In genomic region chr2:203913947-203914346, GRCh38 we compare ENCODE assay signal across 22 cellular contexts. TPM values are rescaled to one million over a fixed set of nuclear protein-coding genes. Genes with fewer than 3 reads are reported as not detected.
DNase-seq lines count a peak whose midpoint lies in the region; ATAC-seq and TF ChIP-seq lines count a peak whose summit lies in the region.
"Had no signal": no experiment of that assay in that cellular context is flagged by ENCODE, and none has a peak within 500 bp of the region (broad histone marks: within the 10 kb centered on the region; RNA-seq: fewer than 3 reads in every experiment).

No MANE protein-coding gene starts in this region.

- H3K23me2 ChIP-seq in H9 (ENCODE audit: insufficient read length, low read depth, low read length, poor library complexity, severe bottlenecking): no peaks in the 10 kb centered on the region

- H3K56ac ChIP-seq in H9 (ENCODE audit: insufficient read length, low read depth, low read length): no peak overlapping the region

- H3K9me3 Mint-ChIP-seq in H9 (no peaks in the 10 kb centered on the region), type B pancreatic cell (no peaks in the 10 kb centered on the region)
- H3K9me3 Mint-ChIP-seq in activated T-helper 1 cell treated with anti-CD3 and anti-CD28 coated beads, Interleukin-12 subunit alpha, Interleukin-12 subunit beta, Interleukin-2, Interleukin-4 antibody, amounts not matched to agents 30 ng/mL and 10 ng/mL and 1 ng/mL, durations not matched to agents 14 hours and 24 hours and 36 hours: no peaks in the 10 kb centered on the region
- H3K9me3 Mint-ChIP-seq: activated naive CD8-positive, alpha-beta T cell treated with anti-CD3 and anti-CD28 coated beads, Interleukin-2, amount 10 ng/mL, durations not matched to agents 7 days and 5 days; stimulated activated naive CD8-positive, alpha-beta T cell treated with anti-CD3 and anti-CD28 coated beads, Interleukin-15, Interleukin-2, amounts not matched to agents 100 ng/mL and 50 ng/mL, for 24 hours; T-helper 2 cell treated with Interferon-gamma antibody and Interleukin-4, amounts not matched to agents 5 μg/mL and 100 μg/mL, for 36 hours had no signal

- H3T11ph ChIP-seq in H9 (ENCODE audit: low read length): no peak overlapping the region

- no peak overlapping the region for H4K8ac ChIP-seq in H9 (replicated peaks; ENCODE audit: insufficient read length, low read depth, low read length)

- H3K4me1 Mint-ChIP-seq in H9 (peaks cover 12 to 21% of the 10 kb centered on the region in 2 experiments), type B pancreatic cell (ENCODE audit: unreplicated experiment) (peaks cover 17% of the 10 kb centered on the region)
- peaks cover 61% of the 10 kb centered on the region for H3K4me1 Mint-ChIP-seq in activated T-helper 1 cell treated with anti-CD3 and anti-CD28 coated beads, Interleukin-12 subunit alpha, Interleukin-12 subunit beta, Interleukin-2, Interleukin-4 antibody, amounts not matched to agents 30 ng/mL and 10 ng/mL and 1 ng/mL, durations not matched to agents 14 hours and 24 hours and 36 hours (ENCODE audit: low read depth)

- no peak overlapping the region for H3K18ac ChIP-seq in H9 (ENCODE audit: insufficient read length, low read depth, low read length)

- intact Hi-C loops in activated T-helper 1 cell treated with anti-CD3 and anti-CD28 coated beads, Interleukin-12 subunit alpha, Interleukin-12 subunit beta, Interleukin-2, Interleukin-4 antibody, amounts not matched to agents 30 ng/mL and 10 ng/mL and 1 ng/mL, durations not matched to agents 14 hours and 24 hours and 36 hours (cut with micrococcal nuclease): loop anchor here (5.0 kb wide), 1 partner anchor 317 kb away; no protein-coding TSS in a partner anchor

- H4K91ac ChIP-seq in H9 (ENCODE audit: insufficient read length, low read depth, low read length): no peak overlapping the region

- no peak overlapping the region for H2BK20ac ChIP-seq in H9 (ENCODE audit: low read depth, low read length, poor library complexity, severe bottlenecking)

- no peaks in the 10 kb centered on the region for H3K9me3 ChIP-seq in H9 (ENCODE audit: control insufficient read depth, low read depth, low read length)
- no peaks in the 10 kb centered on the region for H3K9me3 ChIP-seq in parathyroid adenoma (ENCODE audit: control insufficient read depth, low read length)
- H3K9me3 ChIP-seq: left lung, transverse colon had no signal

- no peak overlapping the region for H3K4me3 ChIP-seq in parathyroid adenoma (ENCODE audit: low read depth, low read length)
- H3K4me3 ChIP-seq: left lung, smooth muscle cell, transverse colon had no signal

- no peak overlapping the region for H3K27ac Mint-ChIP-seq in H9
- peak overlapping the region; percentile 25 for H3K27ac Mint-ChIP-seq in activated T-helper 1 cell treated with anti-CD3 and anti-CD28 coated beads, Interleukin-12 subunit alpha, Interleukin-12 subunit beta, Interleukin-2, Interleukin-4 antibody, amounts not matched to agents 30 ng/mL and 10 ng/mL and 1 ng/mL, durations not matched to agents 14 hours and 24 hours and 36 hours
- H3K27ac Mint-ChIP-seq in type B pancreatic cell: no peak overlapping the region
- H3K27ac Mint-ChIP-seq: activated naive CD8-positive, alpha-beta T cell treated with anti-CD3 and anti-CD28 coated beads, Interleukin-2, amount 10 ng/mL, durations not matched to agents 7 days and 5 days; stimulated activated naive CD8-positive, alpha-beta T cell treated with anti-CD3 and anti-CD28 coated beads, Interleukin-15, Interleukin-2, amounts not matched to agents 100 ng/mL and 50 ng/mL, for 24 hours; T-helper 2 cell treated with Interferon-gamma antibody and Interleukin-4, amounts not matched to agents 5 μg/mL and 100 μg/mL, for 36 hours had no signal

- TF ChIP-seq CTCF in H9 (conservative IDR thresholded peaks at IDR 0.05) (no peak), parathyroid adenoma (IDR thresholded peaks at IDR 0.05) (no peak), type B pancreatic cell (conservative IDR thresholded peaks at IDR 0.05) (no peak)

- H2BK15ac ChIP-seq in H9 (ENCODE audit: low read depth, low read length): no peak overlapping the region

- no peaks in the 10 kb centered on the region for H3K79me1 ChIP-seq in H9 (ENCODE audit: insufficient read depth, low read depth, low read length, poor library complexity, severe bottlenecking)

- H2AK5ac ChIP-seq in H9 (ENCODE audit: insufficient read length, low read length): no peak overlapping the region

- no peaks in the 10 kb centered on the region for H3K79me2 ChIP-seq in H9 (ENCODE audit: insufficient read depth, low read length)
- H3K79me2 ChIP-seq in parathyroid adenoma: no peaks in the 10 kb centered on the region

- H3K27me3 ChIP-seq in H9 (ENCODE audit: insufficient read depth, low read length) (no peaks in the 10 kb centered on the region), parathyroid adenoma (ENCODE audit: control insufficient read depth, insufficient read depth, low read length) (no peaks in the 10 kb centered on the region)
- H3K27me3 ChIP-seq: left lung, transverse colon had no signal

- H2AFZ ChIP-seq in H9 (ENCODE audit: low read length) (no peak overlapping the region), parathyroid adenoma (peak overlapping the region; percentile 42)

- H2BK120ac ChIP-seq in H9 (ENCODE audit: low read depth, low read length, poor library complexity, severe bottlenecking): no peak overlapping the region

- no peaks in the 10 kb centered on the region for H3K27me3 Mint-ChIP-seq in H9 (ENCODE audit: low read depth)
- peaks cover 2% of the 10 kb centered on the region for H3K27me3 Mint-ChIP-seq in activated T-helper 1 cell treated with anti-CD3 and anti-CD28 coated beads, Interleukin-12 subunit alpha, Interleukin-12 subunit beta, Interleukin-2, Interleukin-4 antibody, amounts not matched to agents 30 ng/mL and 10 ng/mL and 1 ng/mL, durations not matched to agents 14 hours and 24 hours and 36 hours (ENCODE audit: insufficient read depth)
- peaks cover 5% of the 10 kb centered on the region for H3K27me3 Mint-ChIP-seq in type B pancreatic cell

- no peaks in the 10 kb centered on the region for H3K36me3 Mint-ChIP-seq in H9 (ENCODE audit: insufficient read depth in 1 of 3, low read depth in 3 of 3)
- no peaks in the 10 kb centered on the region for H3K36me3 Mint-ChIP-seq in activated T-helper 1 cell treated with anti-CD3 and anti-CD28 coated beads, Interleukin-12 subunit alpha, Interleukin-12 subunit beta, Interleukin-2, Interleukin-4 antibody, amounts not matched to agents 30 ng/mL and 10 ng/mL and 1 ng/mL, durations not matched to agents 14 hours and 24 hours and 36 hours (ENCODE audit: low read depth)
- no peaks in the 10 kb centered on the region for H3K36me3 Mint-ChIP-seq in type B pancreatic cell
- H3K36me3 Mint-ChIP-seq: activated naive CD8-positive, alpha-beta T cell treated with anti-CD3 and anti-CD28 coated beads, Interleukin-2, amount 10 ng/mL, durations not matched to agents 7 days and 5 days had no signal

- no peak overlapping the region for H3K14ac ChIP-seq in H9 (ENCODE audit: insufficient read depth, low read length)

- H4K5ac ChIP-seq in H9 (ENCODE audit: insufficient read length, low read depth, low read length): no peak overlapping the region

- H3K9ac ChIP-seq in H9 (ENCODE audit: extremely low read depth, insufficient read length, low read length): no peak overlapping the region
- no peak overlapping the region for H3K9ac ChIP-seq in parathyroid adenoma

- DNase-seq in H9 (peak; percentile 39), NCI-H69 (lab: John Stamatoyannopoulos, UW) (peak; percentile 20), type B pancreatic cell (ENCODE audit: extremely low spot score, unreplicated experiment) (no peak), DMS 273 (lab: John Stamatoyannopoulos, UW; ENCODE audit: unreplicated experiment) (no peak)
- DNase-seq in activated T-helper 1 cell treated with anti-CD3 and anti-CD28 coated beads, Interleukin-12 subunit alpha, Interleukin-12 subunit beta, Interleukin-2, Interleukin-4 antibody, amounts not matched to agents 30 ng/mL and 10 ng/mL and 1 ng/mL, durations not matched to agents 14 hours and 24 hours and 36 hours (ENCODE audit: low spot score): no peak
- DNase-seq: activated CD4-positive, CD25-positive, alpha-beta regulatory T cell; activated naive CD8-positive, alpha-beta T cell treated with anti-CD3 and anti-CD28 coated beads, Interleukin-2, amount 10 ng/mL, durations not matched to agents 7 days and 5 days; Calu3; EL; IMR-90; left lung; NCI-H1436 treated with DMSO at 0.1 percent for 48 hours; NCI-H2171; stimulated activated CD4-positive, alpha-beta T cell treated with anti-CD3 and anti-CD28 coated beads, Interleukin-2, amount 100 ng/mL, for 48 hours; transverse colon had no signal

- ATAC-seq in HG02642 (IDR thresholded peaks at IDR 0.05; ENCODE audit: poor library complexity, unreplicated experiment): no peak
- ATAC-seq: left lung had no signal

- no peak overlapping the region for H3K27ac ChIP-seq in H9 (ENCODE audit: insufficient read length, low read depth, low read length)
- no peak overlapping the region for H3K27ac ChIP-seq in parathyroid adenoma
- H3K27ac ChIP-seq: left lung, transverse colon had no signal

- WGBS in H9 (ENCODE audit: extremely low coverage, insufficient read length, low lambda C conversion rate): no CpG with 5 or more reads among the region's 8 CpGs

- H3K36me3 ChIP-seq in parathyroid adenoma (ENCODE audit: control insufficient read depth, insufficient read depth, low read length): no peaks in the 10 kb centered on the region
- H3K36me3 ChIP-seq: left lung, transverse colon had no signal

- H3K23ac ChIP-seq in H9 (ENCODE audit: insufficient read length, low read depth, low read length): no peak overlapping the region

- no peak overlapping the region for H2BK12ac ChIP-seq in H9 (ENCODE audit: insufficient read length, low read depth, low read length)

- H2BK5ac ChIP-seq in H9 (ENCODE audit: insufficient read length, low read length): no peak overlapping the region

- H3K4me1 ChIP-seq in H9 (ENCODE audit: insufficient read depth, low read length) (peaks cover 10% of the 10 kb centered on the region; the same call in 1 of the 2 replicates), parathyroid adenoma (no peaks in the 10 kb centered on the region)

- no peak overlapping the region for H3K4ac ChIP-seq in H9 (ENCODE audit: low read depth, low read length)

- H3K4me3 Mint-ChIP-seq in H9 (no peak overlapping the region), type B pancreatic cell (no peak overlapping the region)
- H3K4me3 Mint-ChIP-seq in activated T-helper 1 cell treated with anti-CD3 and anti-CD28 coated beads, Interleukin-12 subunit alpha, Interleukin-12 subunit beta, Interleukin-2, Interleukin-4 antibody, amounts not matched to agents 30 ng/mL and 10 ng/mL and 1 ng/mL, durations not matched to agents 14 hours and 24 hours and 36 hours: no peak overlapping the region
- H3K4me3 Mint-ChIP-seq: activated naive CD8-positive, alpha-beta T cell treated with anti-CD3 and anti-CD28 coated beads, Interleukin-2, amount 10 ng/mL, durations not matched to agents 7 days and 5 days; stimulated activated naive CD8-positive, alpha-beta T cell treated with anti-CD3 and anti-CD28 coated beads, Interleukin-15, Interleukin-2, amounts not matched to agents 100 ng/mL and 50 ng/mL, for 24 hours; T-helper 2 cell treated with Interferon-gamma antibody and Interleukin-4, amounts not matched to agents 5 μg/mL and 100 μg/mL, for 36 hours had no signal

- no peaks in the 10 kb centered on the region for H4K20me1 ChIP-seq in H9 (ENCODE audit: control insufficient read depth, insufficient read depth, insufficient read length)

- H3K4me2 ChIP-seq in H9 (ENCODE audit: insufficient read depth, insufficient read length, low read length) (no peak overlapping the region), parathyroid adenoma (ENCODE audit: low read length) (no peak overlapping the region)
- H3K4me2 ChIP-seq: smooth muscle cell had no signal

RNA-seq across cellular contexts. Expression of gene ICOS, which starts 22.6 kb away (rescaled TPM):
- total RNA-seq in H9 (2021) (not detected in 2 replicates), type B pancreatic cell (ENCODE audit: low replicate concordance) (not detected in 2 replicates)
- total RNA-seq in activated T-helper 1 cell treated with anti-CD3 and anti-CD28 coated beads, Interleukin-12 subunit alpha, Interleukin-12 subunit beta, Interleukin-2, Interleukin-4 antibody, amounts not matched to agents 30 ng/mL and 10 ng/mL and 1 ng/mL, durations not matched to agents 14 hours and 24 hours and 36 hours: 143 and 150 TPM in 2 replicates
- total RNA-seq: Calu3, chondrocyte, IMR-90, MCF 10A, smooth muscle cell had no signal

RNA-seq across cellular contexts. Expression of gene CTLA4, which starts 46.4 kb away (rescaled TPM):
- not detected in 2 replicates for total RNA-seq in H9 (2021)
- total RNA-seq in activated T-helper 1 cell treated with anti-CD3 and anti-CD28 coated beads, Interleukin-12 subunit alpha, Interleukin-12 subunit beta, Interleukin-2, Interleukin-4 antibody, amounts not matched to agents 30 ng/mL and 10 ng/mL and 1 ng/mL, durations not matched to agents 14 hours and 24 hours and 36 hours: 118 and 124 TPM in 2 replicates
- total RNA-seq in type B pancreatic cell (ENCODE audit: low replicate concordance): not detected in 2 replicates
- total RNA-seq: Calu3, chondrocyte, IMR-90, MCF 10A, smooth muscle cell had no signal

Comparison
In these comparisons a context has a peak if more than half of its experiments do, and no peak if none do; other contexts are left out.
1. DNase-seq: peak in H9 (single experiment) and NCI-H69 (single experiment); none in activated T-helper 1 cell treated with anti-CD3 and anti-CD28 coated beads, Interleukin-12 subunit alpha, Interleukin-12 subunit beta, Interleukin-2, Interleukin-4 antibody, amounts not matched to agents 30 ng/mL and 10 ng/mL and 1 ng/mL, durations not matched to agents 14 hours and 24 hours and 36 hours (single experiment), type B pancreatic cell (single experiment) and DMS 273 (single experiment).
2. RNA of gene ICOS, which starts 22.6 kb away (total RNA-seq): 143 to 150 TPM in activated T-helper 1 cell treated with anti-CD3 and anti-CD28 coated beads, Interleukin-12 subunit alpha, Interleukin-12 subunit beta, Interleukin-2, Interleukin-4 antibody, amounts not matched to agents 30 ng/mL and 10 ng/mL and 1 ng/mL, durations not matched to agents 14 hours and 24 hours and 36 hours; not detected in H9 and not detected in type B pancreatic cell; every median in the first group is over 100 times any median in the second.
3. RNA of gene CTLA4, which starts 46.4 kb away (total RNA-seq): 118 to 124 TPM in activated T-helper 1 cell treated with anti-CD3 and anti-CD28 coated beads, Interleukin-12 subunit alpha, Interleukin-12 subunit beta, Interleukin-2, Interleukin-4 antibody, amounts not matched to agents 30 ng/mL and 10 ng/mL and 1 ng/mL, durations not matched to agents 14 hours and 24 hours and 36 hours; not detected in H9 and not detected in type B pancreatic cell; every median in the first group is over 100 times any median in the second.